8 cellular contexts compared by ENCODE assay signal in genomic region chr4:76948441-76949292, GRCh38. TPM values are rescaled to one million over a fixed set of nuclear protein-coding genes. Genes with fewer than 3 reads are reported as not detected.
DNase-seq lines count a peak whose midpoint lies in the region; ATAC-seq and TF ChIP-seq lines count a peak whose summit lies in the region.

No MANE protein-coding gene starts in this region.

- DNase-seq in Caco-2 (peak; percentile 84 to 89), HK-2 (ENCODE audit: unreplicated experiment) (peak; percentile 80), RWPE1 (ENCODE audit: low spot score) (peak; percentile 64), fibroblast of villous mesenchyme (ENCODE audit: low read depth) (peak; percentile 90), neural progenitor cell (ENCODE audit: low spot score) (peak; percentile 91)
- DNase-seq in activated effector memory CD4-positive, alpha-beta T cell treated with Interleukin-2 at 50 U/mL for 16 hours, result peak; percentile 47

- H3K27me3 ChIP-seq in Caco-2 (replicated peaks; ENCODE audit: control insufficient read depth, insufficient read depth, low read length), result no peaks in the 10 kb centered on the region
- peaks cover 6% of the 10 kb centered on the region for H3K27me3 ChIP-seq in neural progenitor cell

- peak overlapping the region; percentile 97 for H3K27ac Mint-ChIP-seq in Caco-2 (ENCODE audit: unreplicated experiment)
- H3K27ac Mint-ChIP-seq in neural progenitor cell, result no peak overlapping the region

- H3K36me3 Mint-ChIP-seq in Caco-2 (ENCODE audit: insufficient read depth, unreplicated experiment) (peaks cover 39% of the 10 kb centered on the region), neural progenitor cell (peaks cover 15% of the 10 kb centered on the region)

- H3K9me3 Mint-ChIP-seq in Caco-2 (ENCODE audit: unreplicated experiment) (no peaks in the 10 kb centered on the region), neural progenitor cell (no peaks in the 10 kb centered on the region)

- peak overlapping the region; percentile 93 for H3K4me2 ChIP-seq in neural progenitor cell

- H3K4me1 ChIP-seq in Caco-2 (peaks cover 5% of the 10 kb centered on the region; the same call in 1 of the 2 replicates), neural progenitor cell (peaks cover 25% of the 10 kb centered on the region)

- peaks cover 35% of the 10 kb centered on the region for H4K20me1 ChIP-seq in neural progenitor cell (ENCODE audit: low read depth)

- H3K4me1 Mint-ChIP-seq in Caco-2 (ENCODE audit: low read depth, unreplicated experiment) (peaks cover 12% of the 10 kb centered on the region), neural progenitor cell (peaks cover 31% of the 10 kb centered on the region)

- CTCF ChIA-PET in Caco-2 (lab: Charles Lee) (interaction anchor here (0.7 to 1.1 kb wide), 6 partner anchors 27 to 95 kb away, joined by 3 to 7 read pairs (median 3); partner anchors contain the start of gene SOWAHB), RWPE1 (lab: Yijun Ruan, JAX) (interaction anchor here (0.6 to 0.7 kb wide), 2 partner anchors 82 to 123 kb away, joined by 3 to 4 read pairs; no protein-coding TSS in a partner anchor)

- intact Hi-C loops in Caco-2 (cut with micrococcal nuclease; ENCODE audit: unreplicated experiment), result loop anchor here (1.0 kb wide), 3 partner anchors 49 to 437 kb away; no protein-coding TSS in a partner anchor

- H3K9me3 ChIP-seq in Caco-2, result no peaks in the 10 kb centered on the region
- no peaks in the 10 kb centered on the region for H3K9me3 ChIP-seq in neural progenitor cell (ENCODE audit: low read depth)

- ATAC-seq in GM19468 (IDR thresholded peaks at IDR 0.05; ENCODE audit: extremely low read depth, unreplicated experiment), result peak; percentile 13

- peak overlapping the region; percentile 60 for H2AFZ ChIP-seq in neural progenitor cell (replicated peaks)

- peaks cover 55% of the 10 kb centered on the region for H3K79me2 ChIP-seq in neural progenitor cell (ENCODE audit: low read depth)

- H3K36me3 ChIP-seq in Caco-2 (ENCODE audit: control insufficient read depth, insufficient read depth, low read length) (no peaks in the 10 kb centered on the region), neural progenitor cell (peaks cover 4% of the 10 kb centered on the region)

- H3K27me3 Mint-ChIP-seq in Caco-2 (ENCODE audit: insufficient read depth, unreplicated experiment), result no peaks in the 10 kb centered on the region
- peaks cover 5% of the 10 kb centered on the region for H3K27me3 Mint-ChIP-seq in neural progenitor cell (ENCODE audit: insufficient read depth, low read depth)

- no peak overlapping the region for H3K9ac ChIP-seq in neural progenitor cell

- peaks cover 32% of the 10 kb centered on the region for H3F3A ChIP-seq in neural progenitor cell (ENCODE audit: low read depth)

- POLR2A ChIA-PET in Caco-2 (lab: Charles Lee) (interaction anchor here (0.6 to 1.0 kb wide), 4 partner anchors 86 to 166 kb away, joined by 3 to 8 read pairs (median 3); no protein-coding TSS in a partner anchor), RWPE1 (lab: Yijun Ruan, JAX; ENCODE audit: low non-redundant PET) (interaction anchor here (0.7 kb wide), 2 partner anchors 137 to 195 kb away, joined by 3 read pairs; no protein-coding TSS in a partner anchor)

- TF ChIP-seq CTCF in Caco-2 (IDR thresholded peaks at IDR 0.05; ENCODE audit: insufficient read depth in 1 of 2, low read depth in 1 of 2, low read length in 1 of 2, severe bottlenecking in 1 of 2, unreplicated experiment in 1 of 2) (no peak), RWPE1 (conservative IDR thresholded peaks at IDR 0.05; ENCODE audit: low read depth) (no peak), fibroblast of villous mesenchyme (IDR thresholded peaks at IDR 0.05; ENCODE audit: insufficient read depth, low read depth, low read length) (peak; percentile 12), neural progenitor cell (IDR thresholded peaks at IDR 0.05) (peak; percentile 20)

- TSS peak; percentile 25 for BruUV-seq in Caco-2 (replicated peaks; lab: Mats Ljungman, UMichigan)

- peak overlapping the region; percentile 100 for H3K4me3 Mint-ChIP-seq in Caco-2 (ENCODE audit: unreplicated experiment)
- H3K4me3 Mint-ChIP-seq in neural progenitor cell, result peak overlapping the region; percentile 96

- H3K4me3 ChIP-seq in Caco-2 (ENCODE audit: low read depth, low read length), result peak overlapping the region; percentile 94
- H3K4me3 ChIP-seq in fibroblast of villous mesenchyme (ENCODE audit: low read depth, low read length), result peak overlapping the region; percentile 87
- peak overlapping the region; percentile 96 for H3K4me3 ChIP-seq in neural progenitor cell

- H3K27ac ChIP-seq in RWPE1 (peak overlapping the region; percentile 83), neural progenitor cell (peak overlapping the region; percentile 76), temporal lobe (ENCODE audit: low read depth, low read length) (peak overlapping the region; percentile 68)

RNA-seq across cellular contexts. Expression of gene SEPTIN11, which starts 0.9 kb away (rescaled TPM):
- total RNA-seq in Caco-2 (2022), result 119 and 127 TPM in 2 replicates
- total RNA-seq in fibroblast of villous mesenchyme, result 439 and 632 TPM in 2 replicates
- total RNA-seq in neural progenitor cell (ENCODE audit: low replicate concordance), result 124 and 183 TPM in 2 replicates
- 238 TPM for total RNA-seq in temporal lobe

RNA-seq across cellular contexts. Expression of gene SOWAHB, which starts 50.7 kb away (rescaled TPM):
- total RNA-seq in Caco-2 (2022) (6.3 and 7.4 TPM in 2 replicates), fibroblast of villous mesenchyme (under 0.01 and 0.32 TPM in 2 replicates), neural progenitor cell (ENCODE audit: low replicate concordance) (0.06 and 0.11 TPM in 2 replicates), temporal lobe (3.9 TPM)

Comparison
In these comparisons a context has a peak if more than half of its experiments do, and no peak if none do; other contexts are left out.
1. Peak in every context shown above with its lines: DNase-seq, ATAC-seq, H3K4me3 ChIP-seq and H3K27ac ChIP-seq.
2. CTCF ChIP-seq: peak in fibroblast of villous mesenchyme (single experiment) and neural progenitor cell (single experiment); none in Caco-2 (0 of 2) and RWPE1 (single experiment).